Comparison of ENCODE assay signal across 8 cellular contexts in the genomic region with DNA sequence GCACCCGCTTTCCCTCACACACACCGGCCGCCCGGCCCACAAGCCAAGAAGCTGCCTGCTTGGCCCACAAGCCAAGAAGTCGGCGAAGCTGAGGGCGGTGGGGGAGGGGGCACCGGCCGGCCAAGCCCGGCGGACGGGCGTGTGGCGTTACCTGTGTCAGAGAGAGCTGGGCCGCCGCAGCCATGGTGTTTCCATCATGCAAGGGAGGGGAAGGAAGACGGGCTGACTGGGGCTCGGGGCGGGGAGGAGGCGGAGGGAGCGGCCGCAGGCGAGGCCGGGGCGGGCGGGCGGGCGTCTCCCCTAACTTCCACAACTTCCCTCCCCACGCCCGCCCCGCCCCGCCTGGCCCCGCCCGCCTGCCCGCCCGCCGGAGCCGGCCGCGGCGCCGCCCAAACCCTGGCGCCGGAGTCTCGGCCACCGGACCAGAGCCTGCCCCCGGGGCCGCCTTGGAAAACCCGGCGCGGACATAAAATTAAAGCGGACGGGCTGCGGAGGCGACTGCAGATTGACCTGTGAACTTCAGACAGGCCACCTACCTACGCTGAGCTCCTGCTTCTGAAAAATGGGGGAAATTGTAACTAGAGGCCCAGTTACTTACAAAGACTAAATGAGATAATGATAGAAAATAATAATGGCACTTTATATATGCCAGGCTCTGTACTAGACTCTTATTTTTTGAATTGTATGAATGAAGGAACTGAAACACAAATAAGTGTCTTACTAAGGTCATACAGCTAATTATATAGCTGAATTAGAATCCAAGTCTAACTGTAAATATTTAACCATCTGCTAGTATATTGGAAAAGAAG. TPM values are rescaled to one million over a fixed set of nuclear protein-coding genes. Genes with fewer than 3 reads are reported as not detected.
DNase-seq lines count a peak whose midpoint lies in the region; ATAC-seq and TF ChIP-seq lines count a peak whose summit lies in the region.

Gene EPS15 (minus strand): TSS at position 219 of the 809 bp plus-strand sequence. CDS start 35 bp downstream, at position 184.

- peak within 1 kb of the TSS; percentile 89 to 92 for H3K27ac ChIP-seq in left lung

- H3K4me1 ChIP-seq in left lung = peaks cover 12 to 56% of the 10 kb centered on the region in 2 donors

- H3K4me3 ChIP-seq in left lung = peak within 1 kb of the TSS; percentile 73 to 88

- no peaks in the 10 kb centered on the region for H3K9me3 ChIP-seq in left lung

- no peak for TF ChIP-seq CTCF in left lung (IDR thresholded peaks at IDR 0.05)

- H3K27me3 ChIP-seq in left lung = no peaks in the 10 kb centered on the region

- H3K36me3 ChIP-seq in left lung = no peaks in the 10 kb centered on the region

- intact Hi-C loops in left lung (cut with DNase I) = no loop called here

- ATAC-seq in GM19025 (IDR thresholded peaks at IDR 0.05; ENCODE audit: low read depth, unreplicated experiment) (peak; percentile 60), HG03280 (IDR thresholded peaks at IDR 0.05; ENCODE audit: unreplicated experiment) (peak; percentile 73), left lung (peak; percentile 85)

- DNase-seq in AG20443 (ENCODE audit: low spot score) = peak; percentile 97
- DNase-seq in NCI-H69 (lab: John Stamatoyannopoulos, UW) = peak; percentile 83
- peak; percentile 88 to 90 for DNase-seq in activated CD4-positive, alpha-beta T cell treated with anti-CD3 and anti-CD28 coated beads, Interleukin-2, amount 50 U/mL, for 48 hours
- peak; percentile 87 for DNase-seq in dermis blood vessel endothelial cell
- DNase-seq in left lung = peak; percentile 94 to 97
- peak; percentile 74 for DNase-seq in stimulated activated CD4-positive, alpha-beta T cell treated with anti-CD3 and anti-CD28 coated beads, Interleukin-2, amount 100 ng/mL, for 4 hours (ENCODE audit: low read depth)

RNA-seq across cellular contexts. Expression of gene EPS15, which starts in this region (rescaled TPM):
- 99.9 and 112 TPM in 2 replicates for total RNA-seq in dermis blood vessel endothelial cell
- total RNA-seq in left lung = 10 to 100 TPM; 67.2 to 79.0 TPM

Comparison
In these comparisons a context has a peak if more than half of its experiments do, and no peak if none do; other contexts are left out.
1. Peak in every context shown above with its lines: DNase-seq, ATAC-seq, H3K4me3 ChIP-seq and H3K27ac ChIP-seq.